ENCODE assay signal across 8 cellular contexts in genomic region chr12:27013606-27014084, GRCh38. TPM values are rescaled to one million over a fixed set of nuclear protein-coding genes. Genes with fewer than 3 reads are reported as not detected.
DNase-seq lines count a peak whose midpoint lies in the region; ATAC-seq, FAIRE-seq and TF ChIP-seq lines count a peak whose summit lies in the region.

No MANE protein-coding gene starts in this region.

- ATAC-seq in GM21619 (IDR thresholded peaks at IDR 0.05; ENCODE audit: unreplicated experiment) (peak; percentile 29), right cardiac atrium (peak; percentile 49 to 51), sciatic nerve (peak; percentile 49)

- no peaks in the 10 kb centered on the region for H3K27me3 Mint-ChIP-seq in activated naive CD8-positive, alpha-beta T cell

- under 1% methylated on average over 13 of the region's 13 CpGs for WGBS in right cardiac atrium

- H3K36me3 Mint-ChIP-seq in activated naive CD8-positive, alpha-beta T cell: no peaks in the 10 kb centered on the region

- TF ChIP-seq RAD21 in Ishikawa (IDR thresholded peaks at IDR 0.05; ENCODE audit: low read depth): no peak

- peak overlapping the region; percentile 88 for H3K27ac ChIP-seq in right cardiac atrium (ENCODE audit: low read length)

- no peaks in the 10 kb centered on the region for H3K27me3 ChIP-seq in right cardiac atrium (ENCODE audit: control insufficient read depth, insufficient read depth)

- H3K27ac Mint-ChIP-seq in activated naive CD8-positive, alpha-beta T cell: peak overlapping the region; percentile 83

- DNase-seq in NCI-H748 (lab: John Stamatoyannopoulos, UW; ENCODE audit: unreplicated experiment) (peak; percentile 48), NCI-H748 treated with DMSO at 0.1 percent for 48 hours (lab: John Stamatoyannopoulos, UW) (no peak), right cardiac atrium (no peak), sciatic nerve (ENCODE audit: low spot score) (no peak), urothelium cell line (ENCODE audit: low spot score) (no peak)

- TF ChIP-seq EP300 in Ishikawa (IDR thresholded peaks at IDR 0.05; ENCODE audit: borderline replicate concordance): no peak

- peak overlapping the region; percentile 94 for H3K4me3 ChIP-seq in right cardiac atrium (ENCODE audit: low read length)

- intact Hi-C loops in right cardiac atrium (cut with DNase I) (loop anchor here in 3 of 4 donors (5.0 to 10.0 kb wide), 3 partner anchors 79 to 291 kb away; partner anchors contain the start of genes FGFR1OP2 (in 2 of the 3) and INTS13 (in 2 of the 3)), sciatic nerve (cut with DNase I) (loop anchor here (10.0 kb wide), 1 partner anchor 291 kb away; no protein-coding TSS in a partner anchor)

- no peak for FAIRE-seq in urothelium cell line (lab: Jason Lieb, UNC)

- H3K9me3 Mint-ChIP-seq in activated naive CD8-positive, alpha-beta T cell (ENCODE audit: low read depth): no peaks in the 10 kb centered on the region

- no peaks in the 10 kb centered on the region for H3K9me3 ChIP-seq in right cardiac atrium (ENCODE audit: control insufficient read depth, low read length)

- H3K4me1 Mint-ChIP-seq in activated naive CD8-positive, alpha-beta T cell (ENCODE audit: low read depth): peaks cover 52% of the 10 kb centered on the region

- no peaks in the 10 kb centered on the region for H3K4me1 ChIP-seq in right cardiac atrium (ENCODE audit: control insufficient read depth, insufficient read depth, low read length)

- H3K4me3 Mint-ChIP-seq in activated naive CD8-positive, alpha-beta T cell: peak overlapping the region; percentile 95

TF ChIP-seq in Ishikawa, 13 proteins besides CTCF, POLR2A, EP300 and RAD21:
- TF ChIP-seq NFIC (IDR thresholded peaks at IDR 0.05) (no peak), ZBTB7A (IDR thresholded peaks at IDR 0.05; ENCODE audit: low read depth) (peak; percentile 0; the same call in 1 of the 2 replicates)
TF ChIP-seq in Ishikawa: peak in this region for 1.

RNA-seq across cellular contexts. Expression of gene TM7SF3, which starts 0.5 kb away (rescaled TPM):
- total RNA-seq in right cardiac atrium (10 to 100 TPM; 23.6 to 31.1 (median 26.3) TPM), sciatic nerve (58.9 TPM)
- 7.9 TPM for polyA plus RNA-seq in right cardiac atrium

RNA-seq across cellular contexts. Expression of gene MED21, which starts 8.7 kb away (rescaled TPM):
- 10 to 100 TPM; 61.9 to 69.6 (median 65.1) TPM for total RNA-seq in right cardiac atrium
- 44.1 TPM for polyA plus RNA-seq in right cardiac atrium
- total RNA-seq in sciatic nerve: 67.7 TPM
